23 cellular contexts compared by ENCODE assay signal in genomic region chr16:49801290-49801689, GRCh38. TPM values are rescaled to one million over a fixed set of nuclear protein-coding genes. Genes with fewer than 3 reads are reported as not detected.
DNase-seq lines count a peak whose midpoint lies in the region; ATAC-seq and TF ChIP-seq lines count a peak whose summit lies in the region.
"Had no signal": no experiment of that assay in that cellular context is flagged by ENCODE, and none has a peak within 500 bp of the region (broad histone marks: within the 10 kb centered on the region; RNA-seq: fewer than 3 reads in every experiment).

No MANE protein-coding gene starts in this region.

- H3F3A ChIP-seq in smooth muscle cell (ENCODE audit: low read depth) = no peaks in the 10 kb centered on the region

- H3K4me2 ChIP-seq in DND-41 (ENCODE audit: insufficient read depth, low read length) (no peak overlapping the region), smooth muscle cell (no peak overlapping the region)
- H3K4me2 ChIP-seq: A549, GM23338 had no signal

- no peaks in the 10 kb centered on the region for H3K4me1 Mint-ChIP-seq in endodermal cell

- BruUV-seq in A673 (replicated peaks; lab: Mats Ljungman, UMichigan) = no TSS peak

- H3K9me3 Mint-ChIP-seq in endodermal cell = no peaks in the 10 kb centered on the region
- H3K9me3 Mint-ChIP-seq: CD4-positive, alpha-beta T cell; GM23338 had no signal

- no peaks in the 10 kb centered on the region for H4K20me1 ChIP-seq in DND-41 (ENCODE audit: insufficient read depth, low read length)
- peaks cover 15% of the 10 kb centered on the region for H4K20me1 ChIP-seq in smooth muscle cell (ENCODE audit: low read depth)

- H3K9me3 ChIP-seq in A673 (ENCODE audit: low read depth, low read length, poor library complexity, severe bottlenecking) (no peaks in the 10 kb centered on the region), DND-41 (ENCODE audit: insufficient read depth, low read length, severe bottlenecking) (no peaks in the 10 kb centered on the region), endodermal cell (ENCODE audit: control insufficient read depth, low read length) (no peaks in the 10 kb centered on the region), smooth muscle cell (replicated peaks; ENCODE audit: low read depth) (no peaks in the 10 kb centered on the region)
- H3K9me3 ChIP-seq: A549, BE2C, Peyer's patch, SJSA1 had no signal

- H3K9ac ChIP-seq in DND-41 (ENCODE audit: low read depth, low read length) (no peak overlapping the region), endodermal cell (ENCODE audit: extremely low read depth, low read length, poor library complexity, severe bottlenecking) (no peak overlapping the region), smooth muscle cell (ENCODE audit: low read depth) (no peak overlapping the region)

- no peaks in the 10 kb centered on the region for H3K27me3 ChIP-seq in A673 (replicated peaks; ENCODE audit: insufficient read depth, low read depth, low read length, poor library complexity)
- peaks cover 7% of the 10 kb centered on the region for H3K27me3 ChIP-seq in DND-41 (ENCODE audit: insufficient read depth, low read length, poor library complexity)
- H3K27me3 ChIP-seq in endodermal cell (ENCODE audit: control insufficient read depth, insufficient read depth, low read length, poor library complexity, severe bottlenecking) = no peaks in the 10 kb centered on the region
- no peaks in the 10 kb centered on the region for H3K27me3 ChIP-seq in smooth muscle cell (ENCODE audit: low read depth)
- H3K27me3 ChIP-seq: BE2C, Peyer's patch, SJSA1 had no signal

- CTCF ChIA-PET in A673 (lab: Charles Lee) = no interaction called here

- DNase-seq in A673 (ENCODE audit: low spot score) = no peak
- DNase-seq in DND-41 = no peak
- DNase-seq in RPMI8226 = peak; percentile 56
- DNase-seq in endodermal cell = no peak
- DNase-seq in smooth muscle cell (lab: John Stamatoyannopoulos, UW; ENCODE audit: unreplicated experiment) = no peak
- DNase-seq: BE2C; CD4-positive, alpha-beta T cell; COR-L47; DMS79; KBM-7; NCI-H1092; NCI-H1436; NCI-H187 treated with DMSO at 0.1 percent for 48 hours; NCI-H2107; NCI-H446 treated with DMSO at 0.1 percent for 48 hours; NCI-H526 treated with DMSO at 0.1 percent for 48 hours; Peyer's patch; T-helper 1 cell had no signal

- intact Hi-C loops in A673 (cut with micrococcal nuclease; ENCODE audit: unreplicated experiment) = no loop called here

- no peak for ATAC-seq in DND-41 (ENCODE audit: insufficient read depth, low read depth)
- no peak for ATAC-seq in GM21390 (IDR thresholded peaks at IDR 0.05; ENCODE audit: unreplicated experiment)
- no peak for ATAC-seq in GM18907 (IDR thresholded peaks at IDR 0.05; ENCODE audit: unreplicated experiment)
- ATAC-seq: GM23338 had no signal

- H3K79me2 ChIP-seq in DND-41 (ENCODE audit: insufficient read depth, low read length) (no peaks in the 10 kb centered on the region), smooth muscle cell (ENCODE audit: low read depth) (no peaks in the 10 kb centered on the region)

- TF ChIP-seq CTCF in A673 (conservative IDR thresholded peaks at IDR 0.05; ENCODE audit: low read depth, low read length) (0 out of 2 replicates have a peak, but pooled peaks have one; percentile 17), DND-41 (IDR thresholded peaks at IDR 0.05; ENCODE audit: borderline replicate concordance, extremely low read depth, low read length, poor library complexity, severe bottlenecking) (peak; percentile 22), endodermal cell (conservative IDR thresholded peaks at IDR 0.05) (peak; percentile 21), smooth muscle cell (IDR thresholded peaks at IDR 0.05; ENCODE audit: borderline replicate concordance, insufficient read depth, poor library complexity, severe bottlenecking) (no peak)

- H3K4me3 ChIP-seq in A673 (ENCODE audit: low read depth, low read length, poor library complexity, severe bottlenecking) (no peak overlapping the region), DND-41 (ENCODE audit: low read depth in 1 of 2, low read length in 2 of 2) (no peak overlapping the region), endodermal cell (ENCODE audit: low read length) (no peak overlapping the region), smooth muscle cell (no peak overlapping the region)
- H3K4me3 ChIP-seq: A549, GM23338, Peyer's patch, SJSA1 had no signal

- H3K36me3 Mint-ChIP-seq in endodermal cell (ENCODE audit: low read depth) = peaks cover 3% of the 10 kb centered on the region

- no peaks in the 10 kb centered on the region for H3K27me3 Mint-ChIP-seq in endodermal cell (ENCODE audit: insufficient read depth)

- H2AFZ ChIP-seq in DND-41 (ENCODE audit: low read depth, low read length) (no peak overlapping the region), smooth muscle cell (ENCODE audit: low read depth) (no peak overlapping the region)
- H2AFZ ChIP-seq: GM23338 had no signal

- H3K4me1 ChIP-seq in A673 (ENCODE audit: insufficient read depth, low read length, poor library complexity, severe bottlenecking) (no peaks in the 10 kb centered on the region), DND-41 (ENCODE audit: insufficient read depth, low read length) (no peaks in the 10 kb centered on the region), endodermal cell (ENCODE audit: control insufficient read depth, insufficient read depth, low read length) (no peaks in the 10 kb centered on the region), smooth muscle cell (ENCODE audit: low read depth) (peaks cover 4% of the 10 kb centered on the region)
- H3K4me1 ChIP-seq: A549, BE2C, Peyer's patch had no signal

- H3K27ac Mint-ChIP-seq in endodermal cell = no peak overlapping the region
- H3K27ac Mint-ChIP-seq: CD4-positive, alpha-beta T cell; GM23338 had no signal

- 94 to 100% methylated on average over 4 of the region's 4 CpGs for WGBS in endodermal cell (ENCODE audit: insufficient coverage in 1 of 2, insufficient read length in 1 of 2), 2 experiments
- 96% methylated on average over 4 of the region's 4 CpGs for WGBS in smooth muscle cell (ENCODE audit: low lambda C conversion rate)

- POLR2A ChIA-PET in A673 (lab: Charles Lee; ENCODE audit: low non-redundant PET) = no interaction called here

- H3K27ac ChIP-seq in A673 (ENCODE audit: low read depth, low read length, poor library complexity, severe bottlenecking) (no peak overlapping the region), DND-41 (ENCODE audit: low read length) (no peak overlapping the region), endodermal cell (ENCODE audit: low read depth, low read length) (no peak overlapping the region), smooth muscle cell (ENCODE audit: low read depth) (no peak overlapping the region)
- H3K27ac ChIP-seq: A549, Peyer's patch, SJSA1 had no signal

- no peaks in the 10 kb centered on the region for H3K36me3 ChIP-seq in A673 (ENCODE audit: insufficient read depth, low read length, poor library complexity, severe bottlenecking)
- H3K36me3 ChIP-seq in DND-41 (ENCODE audit: insufficient read depth, low read length) = no peaks in the 10 kb centered on the region
- no peaks in the 10 kb centered on the region for H3K36me3 ChIP-seq in endodermal cell (ENCODE audit: control insufficient read depth, insufficient read depth, low read length)
- no peaks in the 10 kb centered on the region for H3K36me3 ChIP-seq in smooth muscle cell (ENCODE audit: low read depth)
- H3K36me3 ChIP-seq: BE2C, Peyer's patch, SJSA1 had no signal

- no peak overlapping the region for H3K4me3 Mint-ChIP-seq in endodermal cell
- H3K4me3 Mint-ChIP-seq: CD4-positive, alpha-beta T cell; GM23338 had no signal

RNA-seq across cellular contexts. Expression of gene ZNF423, which starts 54.6 kb away (rescaled TPM):
- total RNA-seq in A673 (2021) (11.1 and 12.5 TPM in 2 replicates), endodermal cell (10 to 100 TPM; 30.3 to 41.9 TPM), smooth muscle cell (4.7 and 7.0 TPM in 2 replicates)
- polyA plus RNA-seq in endodermal cell (2013, experiment 1 of 2) = 58.6 TPM
- polyA plus RNA-seq in endodermal cell (2013, experiment 2 of 2) = 54.0 TPM
- polyA plus RNA-seq in smooth muscle cell = 6.9 and 8.8 TPM in 2 replicates
- total RNA-seq: CD4-positive, alpha-beta T cell had no signal
